ENCODE assay signal across 20 cellular contexts in the genomic region with DNA sequence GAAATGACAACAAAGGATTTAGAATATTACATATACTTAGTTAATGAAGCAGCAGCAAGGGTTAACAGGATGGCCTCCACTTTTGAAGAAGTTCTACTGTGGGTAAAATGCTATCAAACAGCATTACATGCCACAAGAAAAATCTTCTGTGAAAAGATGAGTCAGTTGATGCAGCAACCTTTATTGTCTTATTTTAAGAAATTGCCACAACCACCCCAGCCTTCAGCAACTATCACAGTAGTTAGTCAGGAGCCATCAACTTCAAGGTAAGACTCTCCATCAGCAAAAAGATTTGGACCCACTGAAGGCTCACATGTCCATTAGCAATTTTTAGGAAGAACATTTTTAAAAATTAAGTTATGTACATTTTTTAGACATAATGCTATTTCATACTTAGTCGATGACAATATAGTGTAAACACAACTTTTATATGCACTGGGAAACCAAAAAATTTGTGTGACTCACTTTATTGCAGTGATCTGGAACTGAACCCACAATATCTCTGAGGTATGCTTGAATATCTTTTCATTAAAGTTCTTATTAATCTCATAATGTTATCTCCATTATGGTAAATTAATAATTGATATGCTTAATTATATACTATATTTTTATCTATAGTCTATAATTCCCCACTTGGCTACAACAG.
DNase-seq lines count a peak whose midpoint lies in the region; FAIRE-seq and TF ChIP-seq lines count a peak whose summit lies in the region.
"Had no signal": no experiment of that assay in that cellular context is flagged by ENCODE, and none has a peak within 500 bp of the region (broad histone marks: within the 10 kb centered on the region; RNA-seq: fewer than 3 reads in every experiment).

No MANE protein-coding gene starts in this region.

- TSS peak; percentile 61 for BruUV-seq in MCF 10A (replicated peaks; lab: Mats Ljungman, UMichigan)

- H2AFZ ChIP-seq in H9 (ENCODE audit: low read length), result no peak overlapping the region

- DNase-seq in MCF 10A (ENCODE audit: unreplicated experiment) (peak; percentile 51), breast epithelium (ENCODE audit: low spot score in 2 of 2) (no peak), SIG-M5 (lab: John Stamatoyannopoulos, UW) (peak; percentile 73), fibroblast of gingiva (ENCODE audit: low read depth) (peak; percentile 39), urothelium cell line (ENCODE audit: low spot score) (peak; percentile 23), H9 (no peak), prostate gland (ENCODE audit: low spot score) (no peak), small intestine (no peak)
- DNase-seq: activated CD4-positive, alpha-beta T cell treated with anti-CD3 and anti-CD28 coated beads, Interleukin-2, amount 10 ng/mL, durations not matched to agents 24 days and 14 days; amniotic stem cell; foreskin melanocyte; mucosa of descending colon; NCI-H1048; NCI-H2171 treated with DMSO at 0.1 percent for 48 hours; pancreas; stimulated activated CD4-positive, alpha-beta T cell treated with anti-CD3 and anti-CD28 coated beads, Interleukin-15, amount 100 ng/mL, for 24 hours; testis had no signal

- H2BK120ac ChIP-seq in H9 (ENCODE audit: low read depth, low read length, poor library complexity, severe bottlenecking), result no peak overlapping the region

- peaks cover 13% of the 10 kb centered on the region for H3K4me1 Mint-ChIP-seq in MCF 10A (ENCODE audit: insufficient read depth, unreplicated experiment)
- peaks cover 11 to 12% of the 10 kb centered on the region in 2 experiments for H3K4me1 Mint-ChIP-seq in H9
- H3K4me1 Mint-ChIP-seq: activated CD4-positive, alpha-beta T cell treated with anti-CD3 and anti-CD28 coated beads, Interleukin-2, amount 10 ng/mL, durations not matched to agents 24 days and 14 days had no signal

- FAIRE-seq in urothelium cell line (lab: Jason Lieb, UNC), result no peak
- FAIRE-seq in small intestine (lab: Jason Lieb, UNC), result no peak
- FAIRE-seq: A204.1, islet of Langerhans, pancreas had no signal

- H3K4me3 Mint-ChIP-seq in MCF 10A (ENCODE audit: unreplicated experiment) (no peak overlapping the region), H9 (no peak overlapping the region)
- H3K4me3 Mint-ChIP-seq: activated CD4-positive, alpha-beta T cell treated with anti-CD3 and anti-CD28 coated beads, Interleukin-2, amount 10 ng/mL, durations not matched to agents 24 days and 14 days; T-helper 1 cell treated with Interleukin-12 subunit alpha and Interleukin-12 subunit beta and Interleukin-4 antibody, amounts not matched to agents 30 μg/mL and 1 μg/mL, for 36 hours had no signal

- H2AK5ac ChIP-seq in H9 (ENCODE audit: insufficient read length, low read length), result no peak overlapping the region

- no peak overlapping the region for H3K18ac ChIP-seq in H9 (ENCODE audit: insufficient read length, low read depth, low read length)

- no peaks in the 10 kb centered on the region for H4K20me1 ChIP-seq in H9 (ENCODE audit: control insufficient read depth, insufficient read depth, insufficient read length)

- intact Hi-C loops in MCF 10A (cut with micrococcal nuclease) (loop anchor here (10.0 kb wide), 1 partner anchor 134 kb away; no protein-coding TSS in a partner anchor), breast epithelium (cut with DNase I; ENCODE audit: low total_unique reads) (no loop called here), prostate gland (cut with DNase I) (no loop called here)

- no peak overlapping the region for H3K9ac ChIP-seq in H9 (ENCODE audit: extremely low read depth, insufficient read length, low read length)

- no peak overlapping the region for H2BK20ac ChIP-seq in H9 (ENCODE audit: low read depth, low read length, poor library complexity, severe bottlenecking)

- H3T11ph ChIP-seq in H9 (ENCODE audit: low read length), result no peak overlapping the region

- no peak overlapping the region for H3K4ac ChIP-seq in H9 (ENCODE audit: low read depth, low read length)

- H3K9me3 ChIP-seq in breast epithelium (peaks cover 0 to 17% of the 10 kb centered on the region in 2 donors), H9 (ENCODE audit: control insufficient read depth, low read depth, low read length) (no peaks in the 10 kb centered on the region), prostate gland (no peaks in the 10 kb centered on the region), small intestine (ENCODE audit: control insufficient read depth, low read depth) (no peaks in the 10 kb centered on the region)
- H3K9me3 ChIP-seq: mucosa of descending colon, pancreas, testis had no signal

- H3K14ac ChIP-seq in H9 (ENCODE audit: insufficient read depth, low read length), result no peak overlapping the region

- no peak overlapping the region for H3K56ac ChIP-seq in H9 (ENCODE audit: insufficient read length, low read depth, low read length)

- H3K27me3 Mint-ChIP-seq in MCF 10A (ENCODE audit: insufficient read depth, unreplicated experiment), result no peaks in the 10 kb centered on the region
- H3K27me3 Mint-ChIP-seq in H9 (ENCODE audit: low read depth), result no peaks in the 10 kb centered on the region
- H3K27me3 Mint-ChIP-seq: activated CD4-positive, alpha-beta T cell treated with anti-CD3 and anti-CD28 coated beads, Interleukin-2, amount 10 ng/mL, durations not matched to agents 24 days and 14 days had no signal

- no peak overlapping the region for H2BK15ac ChIP-seq in H9 (ENCODE audit: low read depth, low read length)

- no peak overlapping the region for H3K23ac ChIP-seq in H9 (ENCODE audit: insufficient read length, low read depth, low read length)

- TF ChIP-seq POLR2A in breast epithelium (IDR thresholded peaks at IDR 0.05), result no peak
- no peak for TF ChIP-seq POLR2A in prostate gland (IDR thresholded peaks at IDR 0.05)

- no peak overlapping the region for H2BK5ac ChIP-seq in H9 (ENCODE audit: insufficient read length, low read length)

- POLR2A ChIA-PET in MCF 10A (lab: Yijun Ruan, JAX), result no interaction called here

- H3K27ac Mint-ChIP-seq in MCF 10A (ENCODE audit: low read depth, unreplicated experiment) (peak overlapping the region; percentile 43), H9 (no peak overlapping the region)
- H3K27ac Mint-ChIP-seq: activated CD4-positive, alpha-beta T cell treated with anti-CD3 and anti-CD28 coated beads, Interleukin-2, amount 10 ng/mL, durations not matched to agents 24 days and 14 days; T-helper 1 cell treated with Interleukin-12 subunit alpha and Interleukin-12 subunit beta and Interleukin-4 antibody, amounts not matched to agents 30 μg/mL and 1 μg/mL, for 36 hours had no signal

- TF ChIP-seq CTCF in MCF 10A (IDR thresholded peaks at IDR 0.05; ENCODE audit: unreplicated experiment) (no peak), breast epithelium (IDR thresholded peaks at IDR 0.05) (no peak), H9 (conservative IDR thresholded peaks at IDR 0.05) (no peak), prostate gland (IDR thresholded peaks at IDR 0.05) (no peak)

- no peak overlapping the region for H4K8ac ChIP-seq in H9 (replicated peaks; ENCODE audit: insufficient read length, low read depth, low read length)

- peaks cover 8% of the 10 kb centered on the region for H3K9me3 Mint-ChIP-seq in MCF 10A (ENCODE audit: unreplicated experiment)
- no peaks in the 10 kb centered on the region; a peak in 2 of 5 replicates for H3K9me3 Mint-ChIP-seq in H9
- H3K9me3 Mint-ChIP-seq: T-helper 1 cell treated with Interleukin-12 subunit alpha and Interleukin-12 subunit beta and Interleukin-4 antibody, amounts not matched to agents 30 μg/mL and 1 μg/mL, for 36 hours had no signal

- H3K4me2 ChIP-seq in H9 (ENCODE audit: insufficient read depth, insufficient read length, low read length), result no peak overlapping the region

- H2BK12ac ChIP-seq in H9 (ENCODE audit: insufficient read length, low read depth, low read length), result no peak overlapping the region

- H3K23me2 ChIP-seq in H9 (ENCODE audit: insufficient read length, low read depth, low read length, poor library complexity, severe bottlenecking), result no peaks in the 10 kb centered on the region

- no peaks in the 10 kb centered on the region for H3K27me3 ChIP-seq in breast epithelium
- H3K27me3 ChIP-seq in H9 (ENCODE audit: insufficient read depth, low read length), result no peaks in the 10 kb centered on the region
- no peaks in the 10 kb centered on the region for H3K27me3 ChIP-seq in prostate gland (replicated peaks; ENCODE audit: insufficient read depth)
- H3K27me3 ChIP-seq in small intestine (ENCODE audit: control insufficient read depth in 2 of 2, insufficient read depth in 2 of 2, low read length in 2 of 2), result no peaks in the 10 kb centered on the region
- H3K27me3 ChIP-seq: pancreas, testis had no signal

- no peak overlapping the region for H4K91ac ChIP-seq in H9 (ENCODE audit: insufficient read length, low read depth, low read length)

- H3K4me3 ChIP-seq in breast epithelium (no peak overlapping the region), prostate gland (no peak overlapping the region), small intestine (ENCODE audit: low read depth in 1 of 2, low read length in 2 of 2) (no peak overlapping the region)
- H3K4me3 ChIP-seq: mucosa of descending colon, pancreas, testis had no signal

- H4K5ac ChIP-seq in H9 (ENCODE audit: insufficient read length, low read depth, low read length), result no peak overlapping the region

- H3K79me2 ChIP-seq in H9 (ENCODE audit: insufficient read depth, low read length), result no peaks in the 10 kb centered on the region

- WGBS in H9 (ENCODE audit: extremely low coverage, insufficient read length, low lambda C conversion rate), result no CpG with 5 or more reads among the region's 1 CpG
- 87% methylated on average over 1 of the region's 1 CpG for WGBS in prostate gland
- WGBS in small intestine, 3 donors, result 76 to 88% (median 86%) methylated on average over 1 of the region's 1 CpG

- CTCF ChIA-PET in MCF 10A (lab: Yijun Ruan, JAX), result no interaction called here

- H3K36me3 Mint-ChIP-seq in MCF 10A (ENCODE audit: insufficient read depth, unreplicated experiment) (no peaks in the 10 kb centered on the region), H9 (ENCODE audit: insufficient read depth in 1 of 3, low read depth in 3 of 3) (no peaks in the 10 kb centered on the region)

- no peaks in the 10 kb centered on the region for H3K36me3 ChIP-seq in breast epithelium
- H3K36me3 ChIP-seq in prostate gland, result no peaks in the 10 kb centered on the region
- no peaks in the 10 kb centered on the region for H3K36me3 ChIP-seq in small intestine (ENCODE audit: control insufficient read depth in 2 of 2, insufficient read depth in 2 of 2, low read length in 2 of 2)
- H3K36me3 ChIP-seq: pancreas had no signal

- no peaks in the 10 kb centered on the region for H3K79me1 ChIP-seq in H9 (ENCODE audit: insufficient read depth, low read depth, low read length, poor library complexity, severe bottlenecking)

- no peaks in the 10 kb centered on the region for H3K4me1 ChIP-seq in breast epithelium
- no peaks in the 10 kb centered on the region for H3K4me1 ChIP-seq in H9 (ENCODE audit: insufficient read depth, low read length)
- H3K4me1 ChIP-seq in prostate gland (replicated peaks), result no peaks in the 10 kb centered on the region
- H3K4me1 ChIP-seq in small intestine (ENCODE audit: control insufficient read depth in 2 of 2, insufficient read depth in 1 of 2, low read depth in 1 of 2, low read length in 1 of 2), result no peaks in the 10 kb centered on the region
- H3K4me1 ChIP-seq: pancreas, testis had no signal

- H3K27ac ChIP-seq in breast epithelium, result no peak overlapping the region
- H3K27ac ChIP-seq in H9 (ENCODE audit: insufficient read length, low read depth, low read length), result no peak overlapping the region
- no peak overlapping the region for H3K27ac ChIP-seq in prostate gland
- no peak overlapping the region for H3K27ac ChIP-seq in small intestine (ENCODE audit: low read depth in 1 of 2, low read length in 1 of 2)
- H3K27ac ChIP-seq: pancreas, testis had no signal

Comparison
In these comparisons a context has a peak if more than half of its experiments do, and no peak if none do; other contexts are left out.
1. DNase-seq: peak in MCF 10A (single experiment), SIG-M5 (single experiment), fibroblast of gingiva (single experiment) and urothelium cell line (single experiment); none in breast epithelium (0 of 2), H9 (single experiment), prostate gland (single experiment) and small intestine (single experiment).